In the genomic region with DNA sequence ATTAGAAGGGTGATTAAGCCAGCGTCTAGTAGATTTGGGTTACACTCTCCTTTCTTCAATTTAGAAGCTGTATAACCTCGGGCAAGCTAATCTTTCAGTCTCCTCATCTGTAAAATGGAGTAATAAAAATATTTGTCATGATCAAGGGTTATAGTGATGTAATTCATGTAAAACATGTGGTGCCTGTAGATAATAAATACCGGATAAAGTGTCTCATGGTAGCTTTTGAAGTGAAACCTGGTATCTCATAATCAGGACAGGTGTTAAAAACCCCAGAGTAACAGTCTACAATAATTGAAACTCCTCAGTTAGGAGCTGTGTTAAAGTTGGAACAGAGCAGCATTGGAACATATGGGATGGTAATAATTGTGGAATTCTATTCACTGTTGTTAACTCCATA, we compare ENCODE assay signal across 2 cellular contexts.
TF ChIP-seq lines count a peak whose summit lies in the region.

No MANE protein-coding gene starts in this region.

TF ChIP-seq in SK-N-SH, 30 proteins besides CTCF, POLR2A, EP300 and RAD21 (continued from another document):
- TF ChIP-seq, protein P1, sequence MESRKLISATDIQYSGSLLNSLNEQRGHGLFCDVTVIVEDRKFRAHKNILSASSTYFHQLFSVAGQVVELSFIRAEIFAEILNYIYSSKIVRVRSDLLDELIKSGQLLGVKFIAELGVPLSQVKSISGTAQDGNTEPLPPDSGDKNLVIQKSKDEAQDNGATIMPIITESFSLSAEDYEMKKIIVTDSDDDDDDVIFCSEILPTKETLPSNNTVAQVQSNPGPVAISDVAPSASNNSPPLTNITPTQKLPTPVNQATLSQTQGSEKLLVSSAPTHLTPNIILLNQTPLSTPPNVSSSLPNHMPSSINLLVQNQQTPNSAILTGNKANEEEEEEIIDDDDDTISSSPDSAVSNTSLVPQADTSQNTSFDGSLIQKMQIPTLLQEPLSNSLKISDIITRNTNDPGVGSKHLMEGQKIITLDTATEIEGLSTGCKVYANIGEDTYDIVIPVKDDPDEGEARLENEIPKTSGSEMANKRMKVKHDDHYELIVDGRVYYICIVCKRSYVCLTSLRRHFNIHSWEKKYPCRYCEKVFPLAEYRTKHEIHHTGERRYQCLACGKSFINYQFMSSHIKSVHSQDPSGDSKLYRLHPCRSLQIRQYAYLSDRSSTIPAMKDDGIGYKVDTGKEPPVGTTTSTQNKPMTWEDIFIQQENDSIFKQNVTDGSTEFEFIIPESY (IDR thresholded peaks at IDR 0.05; ENCODE audit: borderline replicate concordance, low read depth), result no peak
- TF ChIP-seq SMC3 (IDR thresholded peaks at IDR 0.05; ENCODE audit: low read depth, low read length), result no peak
- TF ChIP-seq TCF12 (IDR thresholded peaks at IDR 0.05), result no peak

TF ChIP-seq in SK-N-SH treated with all-trans-retinoic acid at 6 μM for 48 hours, 23 proteins besides CTCF, POLR2A, EP300 and RAD21 (continued from another document):
- TF ChIP-seq, protein P2, sequence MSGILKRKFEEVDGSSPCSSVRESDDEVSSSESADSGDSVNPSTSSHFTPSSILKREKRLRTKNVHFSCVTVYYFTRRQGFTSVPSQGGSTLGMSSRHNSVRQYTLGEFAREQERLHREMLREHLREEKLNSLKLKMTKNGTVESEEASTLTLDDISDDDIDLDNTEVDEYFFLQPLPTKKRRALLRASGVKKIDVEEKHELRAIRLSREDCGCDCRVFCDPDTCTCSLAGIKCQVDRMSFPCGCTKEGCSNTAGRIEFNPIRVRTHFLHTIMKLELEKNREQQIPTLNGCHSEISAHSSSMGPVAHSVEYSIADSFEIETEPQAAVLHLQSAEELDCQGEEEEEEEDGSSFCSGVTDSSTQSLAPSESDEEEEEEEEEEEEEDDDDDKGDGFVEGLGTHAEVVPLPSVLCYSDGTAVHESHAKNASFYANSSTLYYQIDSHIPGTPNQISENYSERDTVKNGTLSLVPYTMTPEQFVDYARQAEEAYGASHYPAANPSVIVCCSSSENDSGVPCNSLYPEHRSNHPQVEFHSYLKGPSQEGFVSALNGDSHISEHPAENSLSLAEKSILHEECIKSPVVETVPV (CRISPR knock-in tag; IDR thresholded peaks at IDR 0.05), result no peak
- TF ChIP-seq BACH2 (CRISPR knock-in tag; IDR thresholded peaks at IDR 0.05; ENCODE audit: borderline replicate concordance), result no peak
- TF ChIP-seq ZNF565 (CRISPR knock-in tag; conservative IDR thresholded peaks at IDR 0.05; ENCODE audit: low read depth), result no peak
- no peak for TF ChIP-seq TCF4 (CRISPR knock-in tag; IDR thresholded peaks at IDR 0.05; ENCODE audit: borderline replicate concordance)
- TF ChIP-seq ZFP30 (CRISPR knock-in tag; IDR thresholded peaks at IDR 0.05), result no peak
- TF ChIP-seq OSR1 (CRISPR knock-in tag; IDR thresholded peaks at IDR 0.05), result no peak
- TF ChIP-seq TOX (CRISPR knock-in tag; IDR thresholded peaks at IDR 0.05; ENCODE audit: borderline replicate concordance), result no peak
- no peak for TF ChIP-seq ZNF70 (CRISPR knock-in tag; IDR thresholded peaks at IDR 0.05)
- TF ChIP-seq PPARA (CRISPR knock-in tag; IDR thresholded peaks at IDR 0.05; ENCODE audit: borderline replicate concordance), result no peak
- TF ChIP-seq ZC3H10 (CRISPR knock-in tag; IDR thresholded peaks at IDR 0.05), result no peak
- TF ChIP-seq, protein P3, sequence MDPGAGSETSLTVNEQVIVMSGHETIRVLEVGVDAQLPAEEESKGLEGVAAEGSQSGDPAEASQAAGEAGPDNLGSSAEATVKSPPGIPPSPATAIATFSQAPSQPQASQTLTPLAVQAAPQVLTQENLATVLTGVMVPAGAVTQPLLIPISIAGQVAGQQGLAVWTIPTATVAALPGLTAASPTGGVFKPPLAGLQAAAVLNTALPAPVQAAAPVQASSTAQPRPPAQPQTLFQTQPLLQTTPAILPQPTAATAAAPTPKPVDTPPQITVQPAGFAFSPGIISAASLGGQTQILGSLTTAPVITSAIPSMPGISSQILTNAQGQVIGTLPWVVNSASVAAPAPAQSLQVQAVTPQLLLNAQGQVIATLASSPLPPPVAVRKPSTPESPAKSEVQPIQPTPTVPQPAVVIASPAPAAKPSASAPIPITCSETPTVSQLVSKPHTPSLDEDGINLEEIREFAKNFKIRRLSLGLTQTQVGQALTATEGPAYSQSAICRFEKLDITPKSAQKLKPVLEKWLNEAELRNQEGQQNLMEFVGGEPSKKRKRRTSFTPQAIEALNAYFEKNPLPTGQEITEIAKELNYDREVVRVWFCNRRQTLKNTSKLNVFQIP (CRISPR knock-in tag; IDR thresholded peaks at IDR 0.05; ENCODE audit: borderline replicate concordance, low read depth), result no peak
- no peak for TF ChIP-seq SNAI2 (CRISPR knock-in tag; IDR thresholded peaks at IDR 0.05)
- TF ChIP-seq, protein P4, sequence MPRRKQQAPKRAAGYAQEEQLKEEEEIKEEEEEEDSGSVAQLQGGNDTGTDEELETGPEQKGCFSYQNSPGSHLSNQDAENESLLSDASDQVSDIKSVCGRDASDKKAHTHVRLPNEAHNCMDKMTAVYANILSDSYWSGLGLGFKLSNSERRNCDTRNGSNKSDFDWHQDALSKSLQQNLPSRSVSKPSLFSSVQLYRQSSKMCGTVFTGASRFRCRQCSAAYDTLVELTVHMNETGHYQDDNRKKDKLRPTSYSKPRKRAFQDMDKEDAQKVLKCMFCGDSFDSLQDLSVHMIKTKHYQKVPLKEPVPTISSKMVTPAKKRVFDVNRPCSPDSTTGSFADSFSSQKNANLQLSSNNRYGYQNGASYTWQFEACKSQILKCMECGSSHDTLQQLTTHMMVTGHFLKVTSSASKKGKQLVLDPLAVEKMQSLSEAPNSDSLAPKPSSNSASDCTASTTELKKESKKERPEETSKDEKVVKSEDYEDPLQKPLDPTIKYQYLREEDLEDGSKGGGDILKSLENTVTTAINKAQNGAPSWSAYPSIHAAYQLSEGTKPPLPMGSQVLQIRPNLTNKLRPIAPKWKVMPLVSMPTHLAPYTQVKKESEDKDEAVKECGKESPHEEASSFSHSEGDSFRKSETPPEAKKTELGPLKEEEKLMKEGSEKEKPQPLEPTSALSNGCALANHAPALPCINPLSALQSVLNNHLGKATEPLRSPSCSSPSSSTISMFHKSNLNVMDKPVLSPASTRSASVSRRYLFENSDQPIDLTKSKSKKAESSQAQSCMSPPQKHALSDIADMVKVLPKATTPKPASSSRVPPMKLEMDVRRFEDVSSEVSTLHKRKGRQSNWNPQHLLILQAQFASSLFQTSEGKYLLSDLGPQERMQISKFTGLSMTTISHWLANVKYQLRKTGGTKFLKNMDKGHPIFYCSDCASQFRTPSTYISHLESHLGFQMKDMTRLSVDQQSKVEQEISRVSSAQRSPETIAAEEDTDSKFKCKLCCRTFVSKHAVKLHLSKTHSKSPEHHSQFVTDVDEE (CRISPR knock-in tag; IDR thresholded peaks at IDR 0.05), result no peak
- no peak for TF ChIP-seq GLIS3 (CRISPR knock-in tag; IDR thresholded peaks at IDR 0.05)
- TF ChIP-seq ARNTL (CRISPR knock-in tag; IDR thresholded peaks at IDR 0.05; ENCODE audit: borderline replicate concordance, low read depth), result no peak
- TF ChIP-seq ESRRG (CRISPR knock-in tag; IDR thresholded peaks at IDR 0.05), result no peak
- TF ChIP-seq ZNF8 (CRISPR knock-in tag; IDR thresholded peaks at IDR 0.05), result no peak
- no peak for TF ChIP-seq RARB (CRISPR knock-in tag; IDR thresholded peaks at IDR 0.05)
- no peak for TF ChIP-seq ISL1 (CRISPR knock-in tag; IDR thresholded peaks at IDR 0.05)
